1 cellular context compared by ENCODE assay signal in the genomic region with DNA sequence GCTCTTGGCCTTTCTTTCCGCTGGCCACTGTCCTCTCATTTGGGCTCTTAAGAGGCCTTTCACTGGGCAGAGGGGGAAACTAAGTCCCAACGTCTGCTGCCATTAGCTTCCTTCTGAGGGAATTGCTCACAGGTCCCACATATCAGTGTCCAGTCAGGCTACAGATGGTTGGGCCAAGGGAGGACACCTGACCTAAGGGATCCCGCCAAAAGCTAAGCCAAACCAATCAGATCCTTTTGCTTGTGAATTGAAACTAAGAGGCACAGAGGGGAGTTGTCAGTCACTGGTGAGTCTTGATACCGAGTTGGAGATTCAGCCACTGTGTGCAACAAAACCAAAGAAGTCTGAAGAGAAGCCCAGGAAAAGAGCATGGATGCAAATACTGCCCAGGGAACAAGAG.
TF ChIP-seq lines count a peak whose summit lies in the region.

No MANE protein-coding gene starts in this region.

TF ChIP-seq in K562, 482 proteins besides CTCF, POLR2A, EP300 and RAD21 (continues in another document):
- TF ChIP-seq, protein P1, sequence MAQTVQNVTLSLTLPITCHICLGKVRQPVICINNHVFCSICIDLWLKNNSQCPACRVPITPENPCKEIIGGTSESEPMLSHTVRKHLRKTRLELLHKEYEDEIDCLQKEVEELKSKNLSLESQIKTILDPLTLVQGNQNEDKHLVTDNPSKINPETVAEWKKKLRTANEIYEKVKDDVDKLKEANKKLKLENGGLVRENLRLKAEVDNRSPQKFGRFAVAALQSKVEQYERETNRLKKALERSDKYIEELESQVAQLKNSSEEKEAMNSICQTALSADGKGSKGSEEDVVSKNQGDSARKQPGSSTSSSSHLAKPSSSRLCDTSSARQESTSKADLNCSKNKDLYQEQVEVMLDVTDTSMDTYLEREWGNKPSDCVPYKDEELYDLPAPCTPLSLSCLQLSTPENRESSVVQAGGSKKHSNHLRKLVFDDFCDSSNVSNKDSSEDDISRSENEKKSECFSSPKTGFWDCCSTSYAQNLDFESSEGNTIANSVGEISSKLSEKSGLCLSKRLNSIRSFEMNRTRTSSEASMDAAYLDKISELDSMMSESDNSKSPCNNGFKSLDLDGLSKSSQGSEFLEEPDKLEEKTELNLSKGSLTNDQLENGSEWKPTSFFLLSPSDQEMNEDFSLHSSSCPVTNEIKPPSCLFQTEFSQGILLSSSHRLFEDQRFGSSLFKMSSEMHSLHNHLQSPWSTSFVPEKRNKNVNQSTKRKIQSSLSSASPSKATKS (CRISPR knock-in tag; IDR thresholded peaks at IDR 0.05) = no peak
- TF ChIP-seq NCOA4 (IDR thresholded peaks at IDR 0.05; ENCODE audit: partially characterized antibody) (no peak), CREBBP (IDR thresholded peaks at IDR 0.05; ENCODE audit: low read depth, low read length) (no peak), L3MBTL2 (IDR thresholded peaks at IDR 0.05) (peak; percentile 75), ATF1 (CRISPR knock-in tag; IDR thresholded peaks at IDR 0.05) (no peak), ATF1 (tag; IDR thresholded peaks at IDR 0.05) (0 out of 2 replicates have a peak, but pooled peaks have one; percentile 19), ZNF217 (CRISPR knock-in tag; IDR thresholded peaks at IDR 0.05) (no peak), NFYB (IDR thresholded peaks at IDR 0.05; ENCODE audit: extremely low read depth, insufficient read length) (peak; percentile 81), MECOM (CRISPR knock-in tag; IDR thresholded peaks at IDR 0.05) (0 out of 2 replicates have a peak, but pooled peaks have one; percentile 14)
- TF ChIP-seq, protein P2, sequence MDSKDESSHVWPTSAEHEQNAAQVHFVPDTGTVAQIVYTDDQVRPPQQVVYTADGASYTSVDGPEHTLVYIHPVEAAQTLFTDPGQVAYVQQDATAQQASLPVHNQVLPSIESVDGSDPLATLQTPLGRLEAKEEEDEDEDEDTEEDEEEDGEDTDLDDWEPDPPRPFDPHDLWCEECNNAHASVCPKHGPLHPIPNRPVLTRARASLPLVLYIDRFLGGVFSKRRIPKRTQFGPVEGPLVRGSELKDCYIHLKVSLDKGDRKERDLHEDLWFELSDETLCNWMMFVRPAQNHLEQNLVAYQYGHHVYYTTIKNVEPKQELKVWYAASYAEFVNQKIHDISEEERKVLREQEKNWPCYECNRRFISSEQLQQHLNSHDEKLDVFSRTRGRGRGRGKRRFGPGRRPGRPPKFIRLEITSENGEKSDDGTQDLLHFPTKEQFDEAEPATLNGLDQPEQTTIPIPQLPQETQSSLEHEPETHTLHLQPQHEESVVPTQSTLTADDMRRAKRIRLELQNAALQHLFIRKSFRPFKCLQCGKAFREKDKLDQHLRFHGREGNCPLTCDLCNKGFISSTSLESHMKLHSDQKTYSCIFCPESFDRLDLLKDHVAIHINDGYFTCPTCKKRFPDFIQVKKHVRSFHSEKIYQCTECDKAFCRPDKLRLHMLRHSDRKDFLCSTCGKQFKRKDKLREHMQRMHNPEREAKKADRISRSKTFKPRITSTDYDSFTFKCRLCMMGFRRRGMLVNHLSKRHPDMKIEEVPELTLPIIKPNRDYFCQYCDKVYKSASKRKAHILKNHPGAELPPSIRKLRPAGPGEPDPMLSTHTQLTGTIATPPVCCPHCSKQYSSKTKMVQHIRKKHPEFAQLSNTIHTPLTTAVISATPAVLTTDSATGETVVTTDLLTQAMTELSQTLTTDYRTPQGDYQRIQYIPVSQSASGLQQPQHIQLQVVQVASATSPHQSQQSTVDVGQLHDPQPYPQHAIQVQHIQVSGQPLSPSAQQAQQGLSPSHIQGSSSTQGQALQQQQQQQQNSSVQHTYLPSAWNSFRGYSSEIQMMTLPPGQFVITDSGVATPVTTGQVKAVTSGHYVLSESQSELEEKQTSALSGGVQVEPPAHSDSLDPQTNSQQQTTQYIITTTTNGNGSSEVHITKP (IDR thresholded peaks at IDR 0.05; ENCODE audit: partially characterized antibody) = peak; percentile 19
- TF ChIP-seq, protein P3, sequence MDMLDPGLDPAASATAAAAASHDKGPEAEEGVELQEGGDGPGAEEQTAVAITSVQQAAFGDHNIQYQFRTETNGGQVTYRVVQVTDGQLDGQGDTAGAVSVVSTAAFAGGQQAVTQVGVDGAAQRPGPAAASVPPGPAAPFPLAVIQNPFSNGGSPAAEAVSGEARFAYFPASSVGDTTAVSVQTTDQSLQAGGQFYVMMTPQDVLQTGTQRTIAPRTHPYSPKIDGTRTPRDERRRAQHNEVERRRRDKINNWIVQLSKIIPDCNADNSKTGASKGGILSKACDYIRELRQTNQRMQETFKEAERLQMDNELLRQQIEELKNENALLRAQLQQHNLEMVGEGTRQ (CRISPR knock-in tag; IDR thresholded peaks at IDR 0.05) = peak; percentile 57; the same call in 1 of the 2 replicates
- TF ChIP-seq, protein P4, sequence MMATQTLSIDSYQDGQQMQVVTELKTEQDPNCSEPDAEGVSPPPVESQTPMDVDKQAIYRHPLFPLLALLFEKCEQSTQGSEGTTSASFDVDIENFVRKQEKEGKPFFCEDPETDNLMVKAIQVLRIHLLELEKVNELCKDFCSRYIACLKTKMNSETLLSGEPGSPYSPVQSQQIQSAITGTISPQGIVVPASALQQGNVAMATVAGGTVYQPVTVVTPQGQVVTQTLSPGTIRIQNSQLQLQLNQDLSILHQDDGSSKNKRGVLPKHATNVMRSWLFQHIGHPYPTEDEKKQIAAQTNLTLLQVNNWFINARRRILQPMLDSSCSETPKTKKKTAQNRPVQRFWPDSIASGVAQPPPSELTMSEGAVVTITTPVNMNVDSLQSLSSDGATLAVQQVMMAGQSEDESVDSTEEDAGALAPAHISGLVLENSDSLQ (IDR thresholded peaks at IDR 0.05) = peak; percentile 60; the same call in 1 of the 2 replicates
- TF ChIP-seq, protein P5, sequence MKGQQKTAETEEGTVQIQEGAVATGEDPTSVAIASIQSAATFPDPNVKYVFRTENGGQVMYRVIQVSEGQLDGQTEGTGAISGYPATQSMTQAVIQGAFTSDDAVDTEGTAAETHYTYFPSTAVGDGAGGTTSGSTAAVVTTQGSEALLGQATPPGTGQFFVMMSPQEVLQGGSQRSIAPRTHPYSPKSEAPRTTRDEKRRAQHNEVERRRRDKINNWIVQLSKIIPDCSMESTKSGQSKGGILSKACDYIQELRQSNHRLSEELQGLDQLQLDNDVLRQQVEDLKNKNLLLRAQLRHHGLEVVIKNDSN (CRISPR knock-in tag; IDR thresholded peaks at IDR 0.05) = peak; percentile 65
- TF ChIP-seq, protein P6, sequence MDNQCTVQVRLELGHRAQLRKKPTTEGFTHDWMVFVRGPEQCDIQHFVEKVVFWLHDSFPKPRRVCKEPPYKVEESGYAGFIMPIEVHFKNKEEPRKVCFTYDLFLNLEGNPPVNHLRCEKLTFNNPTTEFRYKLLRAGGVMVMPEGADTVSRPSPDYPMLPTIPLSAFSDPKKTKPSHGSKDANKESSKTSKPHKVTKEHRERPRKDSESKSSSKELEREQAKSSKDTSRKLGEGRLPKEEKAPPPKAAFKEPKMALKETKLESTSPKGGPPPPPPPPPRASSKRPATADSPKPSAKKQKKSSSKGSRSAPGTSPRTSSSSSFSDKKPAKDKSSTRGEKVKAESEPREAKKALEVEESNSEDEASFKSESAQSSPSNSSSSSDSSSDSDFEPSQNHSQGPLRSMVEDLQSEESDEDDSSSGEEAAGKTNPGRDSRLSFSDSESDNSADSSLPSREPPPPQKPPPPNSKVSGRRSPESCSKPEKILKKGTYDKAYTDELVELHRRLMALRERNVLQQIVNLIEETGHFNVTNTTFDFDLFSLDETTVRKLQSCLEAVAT (IDR thresholded peaks at IDR 0.05) = no peak
- TF ChIP-seq, protein P7, sequence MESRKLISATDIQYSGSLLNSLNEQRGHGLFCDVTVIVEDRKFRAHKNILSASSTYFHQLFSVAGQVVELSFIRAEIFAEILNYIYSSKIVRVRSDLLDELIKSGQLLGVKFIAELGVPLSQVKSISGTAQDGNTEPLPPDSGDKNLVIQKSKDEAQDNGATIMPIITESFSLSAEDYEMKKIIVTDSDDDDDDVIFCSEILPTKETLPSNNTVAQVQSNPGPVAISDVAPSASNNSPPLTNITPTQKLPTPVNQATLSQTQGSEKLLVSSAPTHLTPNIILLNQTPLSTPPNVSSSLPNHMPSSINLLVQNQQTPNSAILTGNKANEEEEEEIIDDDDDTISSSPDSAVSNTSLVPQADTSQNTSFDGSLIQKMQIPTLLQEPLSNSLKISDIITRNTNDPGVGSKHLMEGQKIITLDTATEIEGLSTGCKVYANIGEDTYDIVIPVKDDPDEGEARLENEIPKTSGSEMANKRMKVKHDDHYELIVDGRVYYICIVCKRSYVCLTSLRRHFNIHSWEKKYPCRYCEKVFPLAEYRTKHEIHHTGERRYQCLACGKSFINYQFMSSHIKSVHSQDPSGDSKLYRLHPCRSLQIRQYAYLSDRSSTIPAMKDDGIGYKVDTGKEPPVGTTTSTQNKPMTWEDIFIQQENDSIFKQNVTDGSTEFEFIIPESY (CRISPR knock-in tag; IDR thresholded peaks at IDR 0.05) = peak; percentile 58; the same call in 1 of the 2 replicates
- TF ChIP-seq, protein P8, sequence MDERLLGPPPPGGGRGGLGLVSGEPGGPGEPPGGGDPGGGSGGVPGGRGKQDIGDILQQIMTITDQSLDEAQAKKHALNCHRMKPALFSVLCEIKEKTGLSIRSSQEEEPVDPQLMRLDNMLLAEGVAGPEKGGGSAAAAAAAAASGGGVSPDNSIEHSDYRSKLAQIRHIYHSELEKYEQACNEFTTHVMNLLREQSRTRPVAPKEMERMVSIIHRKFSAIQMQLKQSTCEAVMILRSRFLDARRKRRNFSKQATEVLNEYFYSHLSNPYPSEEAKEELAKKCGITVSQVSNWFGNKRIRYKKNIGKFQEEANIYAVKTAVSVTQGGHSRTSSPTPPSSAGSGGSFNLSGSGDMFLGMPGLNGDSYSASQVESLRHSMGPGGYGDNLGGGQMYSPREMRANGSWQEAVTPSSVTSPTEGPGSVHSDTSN (CRISPR knock-in tag; IDR thresholded peaks at IDR 0.05; ENCODE audit: low read depth) = no peak
- TF ChIP-seq, protein P8 (tag; conservative IDR thresholded peaks at IDR 0.05; ENCODE audit: low read depth) = peak; percentile 30
- TF ChIP-seq, protein P9, sequence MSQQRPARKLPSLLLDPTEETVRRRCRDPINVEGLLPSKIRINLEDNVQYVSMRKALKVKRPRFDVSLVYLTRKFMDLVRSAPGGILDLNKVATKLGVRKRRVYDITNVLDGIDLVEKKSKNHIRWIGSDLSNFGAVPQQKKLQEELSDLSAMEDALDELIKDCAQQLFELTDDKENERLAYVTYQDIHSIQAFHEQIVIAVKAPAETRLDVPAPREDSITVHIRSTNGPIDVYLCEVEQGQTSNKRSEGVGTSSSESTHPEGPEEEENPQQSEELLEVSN (IDR thresholded peaks at IDR 0.05; ENCODE audit: borderline replicate concordance in 1 of 2, extremely low read depth in 1 of 2, insufficient read depth in 1 of 2, insufficient read length in 1 of 2, low read depth in 1 of 2, low read length in 1 of 2, poor library complexity in 1 of 2, severe bottlenecking in 1 of 2) = peak; percentile 50 to 65
